In the genomic region with DNA sequence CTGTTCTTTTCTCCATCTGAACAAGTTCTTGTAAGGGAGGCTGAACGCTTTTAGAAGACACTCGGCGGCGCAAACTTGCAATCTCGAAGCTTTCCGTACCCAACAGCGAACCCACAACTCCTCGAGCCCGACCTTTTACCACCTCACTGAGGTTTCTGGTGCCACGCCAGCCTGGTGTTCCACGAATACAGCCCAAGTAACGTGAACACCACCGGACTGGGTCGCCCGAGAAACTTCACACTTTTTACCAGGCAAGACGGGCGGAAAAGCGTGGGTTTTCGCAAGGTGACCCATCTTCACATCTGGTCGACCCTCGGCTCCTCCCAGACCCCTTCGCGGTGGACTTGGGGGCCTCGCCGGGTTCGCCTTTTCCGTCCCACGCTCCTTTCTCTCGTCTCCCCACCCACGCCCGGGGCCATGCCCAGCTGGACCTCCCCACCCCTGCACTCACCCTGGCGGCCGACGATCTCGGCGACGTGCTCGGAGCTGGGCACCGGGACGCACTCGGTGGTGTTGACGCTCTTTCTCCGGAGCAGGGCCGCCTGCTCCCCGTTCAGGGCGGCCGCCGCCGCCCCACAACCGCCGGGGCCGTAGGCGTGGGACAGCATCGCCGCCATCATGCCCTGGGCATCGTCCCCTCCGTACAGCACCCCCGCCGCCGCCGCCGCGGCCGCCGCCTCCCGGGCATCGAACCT, we compare ENCODE assay signal across 8 cellular contexts. TPM values are rescaled to one million over a fixed set of nuclear protein-coding genes. Genes with fewer than 3 reads are reported as not detected.
DNase-seq lines count a peak whose midpoint lies in the region; ATAC-seq and TF ChIP-seq lines count a peak whose summit lies in the region.

No MANE protein-coding gene starts in this region.

- H3K9me2 ChIP-seq in HCT116 (ENCODE audit: insufficient read depth): no peaks in the 10 kb centered on the region

- H3K36me3 ChIP-seq in HCT116 (ENCODE audit: control insufficient read depth in 1 of 2, insufficient read depth in 2 of 2, low read length in 2 of 2): no peaks in the 10 kb centered on the region
- H3K36me3 ChIP-seq in adipocyte (ENCODE audit: control insufficient read depth, insufficient read depth, low read length, severe bottlenecking): no peaks in the 10 kb centered on the region
- no peaks in the 10 kb centered on the region for H3K36me3 ChIP-seq in right atrium auricular region

- DNase-seq in D341Med (ENCODE audit: low spot score) (peak; percentile 34), HCT116 (ENCODE audit: low read depth, low spot score) (no peak), RPMI7951 (ENCODE audit: low read depth) (peak; percentile 33), adipocyte (ENCODE audit: low read depth) (peak; percentile 66), right atrium auricular region (ENCODE audit: low spot score) (peak; percentile 65), retinal pigment epithelial cell (ENCODE audit: low read depth) (no peak), AML-193 (lab: John Stamatoyannopoulos, UW) (no peak)

- ATAC-seq in HCT116: no peak
- ATAC-seq in HG03135 (IDR thresholded peaks at IDR 0.05; ENCODE audit: unreplicated experiment): no peak

- peak overlapping the region; percentile 88 for H3K27ac ChIP-seq in HCT116 (ENCODE audit: low read depth, low read length)
- peak overlapping the region; percentile 97 to 99 for H3K27ac ChIP-seq in right atrium auricular region

- peak overlapping the region; percentile 83 for H3K9ac ChIP-seq in HCT116 (ENCODE audit: low read length)
- H3K9ac ChIP-seq in adipocyte (ENCODE audit: low read length): peak overlapping the region; percentile 92

- no peak for TF ChIP-seq POLR2A in HCT116 (IDR thresholded peaks at IDR 0.05; ENCODE audit: borderline replicate concordance, extremely low read depth, insufficient read depth, insufficient read length)

- POLR2A ChIA-PET in HCT116 (lab: Charles Lee): interaction anchor here (1.1 to 1.5 kb wide), 3 partner anchors 10 to 42 kb away, joined by 3 to 6 read pairs (median 4); no protein-coding TSS in a partner anchor

- BruUV-seq in HCT116 (replicated peaks; lab: Mats Ljungman, UMichigan): no TSS peak

- TF ChIP-seq CTCF in HCT116 (IDR thresholded peaks at IDR 0.05 in 2 of 3, conservative IDR thresholded peaks at IDR 0.05 in 1 of 3; ENCODE audit: borderline replicate concordance in 1 of 3, insufficient read depth in 1 of 3, low read depth in 2 of 3, low read length in 2 of 3) (no peak), right atrium auricular region (IDR thresholded peaks at IDR 0.05) (no peak), retinal pigment epithelial cell (conservative IDR thresholded peaks at IDR 0.05; ENCODE audit: low read depth, low read length) (no peak)

- H3K27me3 ChIP-seq in HCT116 (ENCODE audit: insufficient read depth, low read length): no peaks in the 10 kb centered on the region
- H3K27me3 ChIP-seq in adipocyte (replicated peaks; ENCODE audit: control insufficient read depth, insufficient read depth, low read length): no peaks in the 10 kb centered on the region
- H3K27me3 ChIP-seq in right atrium auricular region: no peaks in the 10 kb centered on the region

- H3K4me1 ChIP-seq in HCT116 (ENCODE audit: control insufficient read depth in 1 of 2, insufficient read depth in 2 of 2, low read length in 2 of 2): peaks cover 10 to 26% of the 10 kb centered on the region in 2 experiments; a peak in 3 of 4 replicates
- peaks cover 37% of the 10 kb centered on the region for H3K4me1 ChIP-seq in adipocyte (ENCODE audit: control insufficient read depth, insufficient read depth, low read length)
- peaks cover 0 to 42% of the 10 kb centered on the region in 2 donors for H3K4me1 ChIP-seq in right atrium auricular region

- no peaks in the 10 kb centered on the region for H4K20me1 ChIP-seq in HCT116 (ENCODE audit: insufficient read depth)

- intact Hi-C loops in HCT116 (cut with micrococcal nuclease): loop anchor here (5.0 kb wide), 2 partner anchors 229 to 319 kb away; a partner anchor contains a TSS

- H3K4me3 ChIP-seq in HCT116 (replicated peaks in 1 of 2; ENCODE audit: low read depth in 1 of 2, low read length in 2 of 2) (peak overlapping the region; percentile 83 to 98), adipocyte (ENCODE audit: low read length) (peak overlapping the region; percentile 97), right atrium auricular region (peak overlapping the region; percentile 81 to 96), retinal pigment epithelial cell (ENCODE audit: low read length) (peak overlapping the region; percentile 99)

- peaks cover 55% of the 10 kb centered on the region for H3K79me2 ChIP-seq in HCT116 (ENCODE audit: insufficient read depth, low read length)

- CTCF ChIA-PET in HCT116 (lab: Charles Lee): no interaction called here

- RAD21 ChIA-PET in HCT116 (lab: Charles Lee; ENCODE audit: low non-redundant PET in 1 of 2, low total read pairs in 2 of 2, uncharacterized antibody in 2 of 2, unreplicated experiment in 2 of 2): no interaction called here

- H3K4me2 ChIP-seq in HCT116 (ENCODE audit: low read length): peak overlapping the region; percentile 88

- no peak for TF ChIP-seq RAD21 in HCT116 (IDR thresholded peaks at IDR 0.05; ENCODE audit: low read depth)

- H3K9me3 ChIP-seq in HCT116 (ENCODE audit: control insufficient read depth in 1 of 2, insufficient read depth in 1 of 2, low read depth in 1 of 2, low read length in 2 of 2): no peaks in the 10 kb centered on the region
- H3K9me3 ChIP-seq in adipocyte (ENCODE audit: control insufficient read depth, low read length): no peaks in the 10 kb centered on the region
- H3K9me3 ChIP-seq in right atrium auricular region: no peaks in the 10 kb centered on the region

- no peak overlapping the region for H2AFZ ChIP-seq in HCT116 (ENCODE audit: low read depth, low read length, poor library complexity, severe bottlenecking)

TF ChIP-seq in HCT116, 20 proteins besides CTCF, POLR2A, EP300 and RAD21:
- peak; percentile 45 for TF ChIP-seq YY1 (IDR thresholded peaks at IDR 0.05; ENCODE audit: extremely low read depth, insufficient replicate concordance, low read depth, low read length)
- peak; percentile 53; the same call in 1 of the 2 replicates for TF ChIP-seq EGR1 (IDR thresholded peaks at IDR 0.05; ENCODE audit: low read depth)
- TF ChIP-seq SIN3A (IDR thresholded peaks at IDR 0.05; ENCODE audit: low read depth): 0 out of 2 replicates have a peak, but pooled peaks have one; percentile 35
- TF ChIP-seq JUND (IDR thresholded peaks at IDR 0.05): no peak
TF ChIP-seq in HCT116: peak in this region for 3.

RNA-seq across cellular contexts. Expression of a gene that starts 1.2 kb away (rescaled TPM):
- 45.0 TPM for total RNA-seq in HCT116 (2021; ENCODE audit: unreplicated experiment)
- polyA plus RNA-seq in HCT116 (2012): 29.9 and 35.8 TPM in 2 replicates
- total RNA-seq in RPMI7951 (2014; rRNA removed; shearing (Covaris generic)): 36.5 and 38.1 TPM in 2 replicates
- 10 to 100 TPM; 15.9 to 16.2 TPM for total RNA-seq in right atrium auricular region

Comparison
In these comparisons a context has a peak if more than half of its experiments do, and no peak if none do; other contexts are left out.
1. DNase-seq: peak in D341Med (single experiment), RPMI7951 (single experiment), adipocyte (single experiment) and right atrium auricular region (single experiment); none in HCT116 (single experiment), retinal pigment epithelial cell (single experiment) and AML-193 (0 of 2).
2. Peak in every context shown above with its lines, with median percentiles within 50 percentile points of each other: H3K4me3 ChIP-seq.